Comparison of ENCODE assay signal across 13 cellular contexts in genomic region chr2:228731517-228731916, GRCh38.
A peak's percentile ranks its signal among the peaks of the same experiment; 100 is the strongest.
DNase-seq lines count a peak whose midpoint lies in the region; ATAC-seq and TF ChIP-seq lines count a peak whose summit lies in the region.
"Had no signal": no experiment of that assay in that cellular context is flagged by ENCODE, and none has a peak within 500 bp of the region (broad histone marks: within the 10 kb centered on the region; RNA-seq: fewer than 3 reads in every experiment).

No MANE protein-coding gene starts in this region.

- H3K4me3 Mint-ChIP-seq in WTC11 (no peak overlapping the region), type B pancreatic cell (no peak overlapping the region)
- H3K4me3 Mint-ChIP-seq in T-helper 2 cell treated with Interferon-gamma antibody and Interleukin-4, amounts not matched to agents 5 μg/mL and 100 μg/mL, for 36 hours = no peak overlapping the region

- TF ChIP-seq CTCF in WTC11 (IDR thresholded peaks at IDR 0.05) (no peak), foreskin fibroblast (IDR thresholded peaks at IDR 0.05; ENCODE audit: low read depth, low read length) (no peak), type B pancreatic cell (conservative IDR thresholded peaks at IDR 0.05) (no peak)

- H3K36me3 ChIP-seq in skeletal muscle satellite cell (ENCODE audit: insufficient read depth, low read length) = no peaks in the 10 kb centered on the region
- H3K36me3 ChIP-seq: SJSA1 had no signal

- no peaks in the 10 kb centered on the region for H3K27me3 Mint-ChIP-seq in WTC11 (ENCODE audit: low read depth)
- H3K27me3 Mint-ChIP-seq in T-helper 2 cell treated with Interferon-gamma antibody and Interleukin-4, amounts not matched to agents 5 μg/mL and 100 μg/mL, for 36 hours (ENCODE audit: low read depth) = no peaks in the 10 kb centered on the region
- no peaks in the 10 kb centered on the region for H3K27me3 Mint-ChIP-seq in type B pancreatic cell

- POLR2A ChIA-PET in WTC11 (lab: Charles Lee) = interaction anchor here (0.6 to 0.7 kb wide), 2 partner anchors 18 to 525 kb away, joined by 5 to 7 read pairs; no protein-coding TSS in a partner anchor

- H3K4me3 ChIP-seq in foreskin fibroblast (ENCODE audit: low read depth in 1 of 2, low read length in 2 of 2) (no peak overlapping the region), skeletal muscle satellite cell (ENCODE audit: low read length) (no peak overlapping the region)
- H3K4me3 ChIP-seq: SJSA1 had no signal

- ATAC-seq in WTC11 (peak; percentile 60), GM18505 (IDR thresholded peaks at IDR 0.05; ENCODE audit: unreplicated experiment) (no peak)

- H3K9ac ChIP-seq in skeletal muscle satellite cell (ENCODE audit: low read depth, low read length) = no peak overlapping the region

- peaks cover 7% of the 10 kb centered on the region for H3K9me3 Mint-ChIP-seq in WTC11
- H3K9me3 Mint-ChIP-seq in T-helper 2 cell treated with Interferon-gamma antibody and Interleukin-4, amounts not matched to agents 5 μg/mL and 100 μg/mL, for 36 hours = no peaks in the 10 kb centered on the region
- no peaks in the 10 kb centered on the region for H3K9me3 Mint-ChIP-seq in type B pancreatic cell

- DNase-seq in H4 (ENCODE audit: low spot score) (peak; percentile 37), WTC11 (ENCODE audit: low spot score) (no peak), foreskin fibroblast (peak; percentile 64 to 70), activated gamma-delta T cell treated with Interleukin-2 at 50 U/mL for 16 hours (no peak), type B pancreatic cell (ENCODE audit: extremely low spot score, unreplicated experiment) (no peak)
- no peak for DNase-seq in T-helper 2 cell treated with Interferon-gamma antibody and Interleukin-4, amounts not matched to agents 5 μg/mL and 100 μg/mL, for 36 hours (ENCODE audit: low spot score)
- DNase-seq: activated CD4-positive, CD25-positive, alpha-beta regulatory T cell treated with anti-CD3 and anti-CD28 coated beads, Interleukin-2, amount 50 U/mL, for 72 hours; NCI-H1092 treated with DMSO at 0.1 percent for 48 hours; NCI-H69; stimulated activated CD4-positive, alpha-beta T cell treated with anti-CD3 and anti-CD28 coated beads, Interleukin-4, amount 100 ng/mL, for 4 hours had no signal

- CTCF ChIA-PET in WTC11 (lab: Charles Lee) = no interaction called here

- peak overlapping the region; percentile 15 for H3K4me2 ChIP-seq in skeletal muscle satellite cell (ENCODE audit: low read length)

- H3K4me1 Mint-ChIP-seq in WTC11 (peaks cover 5% of the 10 kb centered on the region; the same call in 1 of the 2 replicates), type B pancreatic cell (ENCODE audit: unreplicated experiment) (no peaks in the 10 kb centered on the region)
- no peaks in the 10 kb centered on the region for H3K4me1 Mint-ChIP-seq in T-helper 2 cell treated with Interferon-gamma antibody and Interleukin-4, amounts not matched to agents 5 μg/mL and 100 μg/mL, for 36 hours (ENCODE audit: low read depth)

- H3K4me1 ChIP-seq in skeletal muscle satellite cell (ENCODE audit: control insufficient read depth, insufficient read depth, low read length) = peaks cover 19% of the 10 kb centered on the region
- H3K4me1 ChIP-seq: SJSA1 had no signal

- no peak overlapping the region for H3K27ac Mint-ChIP-seq in WTC11
- no peak overlapping the region for H3K27ac Mint-ChIP-seq in T-helper 2 cell treated with Interferon-gamma antibody and Interleukin-4, amounts not matched to agents 5 μg/mL and 100 μg/mL, for 36 hours
- no peak overlapping the region for H3K27ac Mint-ChIP-seq in type B pancreatic cell

- TF ChIP-seq POLR2A in GM18505 (IDR thresholded peaks at IDR 0.05; ENCODE audit: borderline replicate concordance, extremely low read depth, insufficient read depth, insufficient read length) = no peak

- H3K36me3 Mint-ChIP-seq in WTC11 (no peaks in the 10 kb centered on the region), type B pancreatic cell (no peaks in the 10 kb centered on the region)
- no peaks in the 10 kb centered on the region for H3K36me3 Mint-ChIP-seq in T-helper 2 cell treated with Interferon-gamma antibody and Interleukin-4, amounts not matched to agents 5 μg/mL and 100 μg/mL, for 36 hours (ENCODE audit: low read depth)

- H3K27me3 ChIP-seq in skeletal muscle satellite cell (ENCODE audit: control insufficient read depth, insufficient read depth, low read length) = no peaks in the 10 kb centered on the region
- H3K27me3 ChIP-seq: SJSA1 had no signal

- H3K9me3 ChIP-seq in skeletal muscle satellite cell (replicated peaks; ENCODE audit: low read length) = no peaks in the 10 kb centered on the region

TF ChIP-seq in WTC11, 78 proteins besides CTCF, POLR2A, EP300 and RAD21 (continues in another document):
- TF ChIP-seq CREM (CRISPR knock-in tag; IDR thresholded peaks at IDR 0.05) (no peak), ZNF532 (CRISPR knock-in tag; IDR thresholded peaks at IDR 0.05; ENCODE audit: borderline replicate concordance) (no peak), IRF2 (CRISPR knock-in tag; IDR thresholded peaks at IDR 0.05; ENCODE audit: borderline replicate concordance, low read depth) (no peak), ZNF281 (CRISPR knock-in tag; IDR thresholded peaks at IDR 0.05) (no peak), ZNF138 (CRISPR knock-in tag; conservative IDR thresholded peaks at IDR 0.05) (no peak), GRHL2 (CRISPR knock-in tag; IDR thresholded peaks at IDR 0.05; ENCODE audit: insufficient replicate concordance, severe bottlenecking) (no peak), SP1 (CRISPR knock-in tag; conservative IDR thresholded peaks at IDR 0.05) (no peak), ZMAT4 (CRISPR knock-in tag; IDR thresholded peaks at IDR 0.05) (no peak), MYBL2 (CRISPR knock-in tag; IDR thresholded peaks at IDR 0.05) (no peak), E2F5 (CRISPR knock-in tag; IDR thresholded peaks at IDR 0.05) (no peak), SOX15 (CRISPR knock-in tag; IDR thresholded peaks at IDR 0.05) (no peak)

Comparison
In these comparisons a context has a peak if more than half of its experiments do, and no peak if none do; other contexts are left out.
1. DNase-seq: peak in H4 (single experiment) and foreskin fibroblast (2 of 2); none in WTC11 (single experiment), activated gamma-delta T cell treated with Interleukin-2 at 50 U/mL for 16 hours (single experiment), T-helper 2 cell treated with Interferon-gamma antibody and Interleukin-4, amounts not matched to agents 5 μg/mL and 100 μg/mL, for 36 hours (single experiment) and type B pancreatic cell (single experiment).